Comparison of ENCODE assay signal across 9 cellular contexts in the genomic region with DNA sequence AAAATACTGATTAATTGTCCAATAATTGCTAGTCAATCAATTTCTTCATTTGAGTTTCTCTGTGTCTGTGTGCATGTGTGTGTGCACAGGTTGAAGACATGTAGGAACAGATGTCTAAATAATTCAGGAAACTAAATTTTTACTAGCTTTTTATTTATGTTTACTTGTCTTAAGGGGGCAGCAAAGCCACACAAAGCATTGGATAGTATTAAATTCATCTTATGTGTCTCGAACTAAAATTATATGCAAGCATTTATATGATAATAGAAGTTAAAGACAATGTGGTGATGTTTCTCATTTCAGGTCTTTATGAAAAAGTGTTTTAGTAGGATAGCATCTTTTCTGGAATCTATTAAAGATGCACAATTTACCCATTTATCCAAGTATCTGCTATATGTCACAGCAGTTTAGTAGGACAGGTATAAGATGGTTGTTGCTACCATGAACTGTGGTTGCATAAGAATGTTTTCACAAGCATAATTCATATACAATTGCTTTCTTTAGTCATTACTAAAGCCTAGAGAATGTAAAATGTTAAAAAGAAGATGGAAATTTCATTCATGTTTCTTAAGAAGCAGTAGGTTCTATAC.
A peak's percentile ranks its signal among the peaks of the same experiment; 100 is the strongest.
DNase-seq lines count a peak whose midpoint lies in the region; FAIRE-seq and TF ChIP-seq lines count a peak whose summit lies in the region.
"Had no signal": no experiment of that assay in that cellular context is flagged by ENCODE, and none has a peak within 500 bp of the region (broad histone marks: within the 10 kb centered on the region; RNA-seq: fewer than 3 reads in every experiment).

No MANE protein-coding gene starts in this region.

- CTCF ChIA-PET in endothelial cell of umbilical vein (lab: Charles Lee) = interaction anchor here (0.6 to 3.8 kb wide), 20 partner anchors 15 to 1769 kb away, joined by 3 to 48 read pairs (median 4); no protein-coding TSS in a partner anchor

- POLR2A ChIA-PET in endothelial cell of umbilical vein (lab: Charles Lee) = no interaction called here

- H4K20me1 ChIP-seq in OCI-LY1 (ENCODE audit: insufficient read depth, low read length) (no peaks in the 10 kb centered on the region), endothelial cell of umbilical vein (replicated peaks; ENCODE audit: control insufficient read depth, extremely low read depth, insufficient read depth, low read length) (no peaks in the 10 kb centered on the region)

- H3K4me1 ChIP-seq in OCI-LY1 (ENCODE audit: insufficient read depth, low read length, severe bottlenecking) (no peaks in the 10 kb centered on the region), endothelial cell of umbilical vein (ENCODE audit: control insufficient read depth, extremely low read depth, insufficient read depth, low read length) (peaks cover 5% of the 10 kb centered on the region)

- H3K27ac ChIP-seq in OCI-LY1 (ENCODE audit: low read depth, low read length, poor library complexity, severe bottlenecking) (no peak overlapping the region), endothelial cell of umbilical vein (ENCODE audit: insufficient read depth, low read depth, low read length) (no peak overlapping the region)

- H3K36me3 ChIP-seq in OCI-LY1 (ENCODE audit: insufficient read depth, low read length) (no peaks in the 10 kb centered on the region), endothelial cell of umbilical vein (ENCODE audit: control insufficient read depth in 2 of 2, extremely low read depth in 1 of 2, insufficient read depth in 2 of 2, low read length in 2 of 2) (no peaks in the 10 kb centered on the region)

- H2AFZ ChIP-seq in OCI-LY1 (ENCODE audit: low read length) = no peak overlapping the region
- H2AFZ ChIP-seq in endothelial cell of umbilical vein (ENCODE audit: low read depth, low read length) = no peak overlapping the region

- no peaks in the 10 kb centered on the region for H3K9me2 ChIP-seq in OCI-LY1 (ENCODE audit: low read depth, low read length)

- H3K9ac ChIP-seq in OCI-LY1 (ENCODE audit: low read length) (no peak overlapping the region), endothelial cell of umbilical vein (replicated peaks; ENCODE audit: extremely low read depth, insufficient read depth, low read length) (no peak overlapping the region)

- H3K4me2 ChIP-seq in OCI-LY1 (ENCODE audit: low read length) = no peak overlapping the region
- no peak overlapping the region for H3K4me2 ChIP-seq in endothelial cell of umbilical vein (ENCODE audit: insufficient read depth, low read length)

- no TSS peak for BruUV-seq in endothelial cell of umbilical vein (replicated peaks; lab: Mats Ljungman, UMichigan)

- H3K79me2 ChIP-seq in OCI-LY1 (ENCODE audit: insufficient read depth, low read length) (no peaks in the 10 kb centered on the region), endothelial cell of umbilical vein (ENCODE audit: control insufficient read depth, insufficient read depth, low read length) (no peaks in the 10 kb centered on the region)

- intact Hi-C loops in endothelial cell of umbilical vein (cut with micrococcal nuclease) = loop anchor here (10.0 kb wide), 1 partner anchor 458 kb away; no protein-coding TSS in a partner anchor

- TF ChIP-seq POLR2A in endothelial cell of umbilical vein (IDR thresholded peaks at IDR 0.05; ENCODE audit: low read depth, low read length) = no peak

- dilution Hi-C loops in endothelial cell of umbilical vein (cut with MboI; ENCODE audit: extremely low pct_ligation_motif_present, low sequenced_read_pairs) = no loop called here

- TF ChIP-seq CTCF in OCI-LY1 (IDR thresholded peaks at IDR 0.05; ENCODE audit: low read length) (peak; percentile 58), endothelial cell of umbilical vein (IDR thresholded peaks at IDR 0.05; ENCODE audit: extremely low read depth in 1 of 2, insufficient read depth in 1 of 2, low read depth in 1 of 2, low read length in 2 of 2) (peak in 1 of 2 donors; percentile 21)

- H3K27me3 ChIP-seq in OCI-LY1 (ENCODE audit: insufficient read depth, low read length) = no peaks in the 10 kb centered on the region
- H3K27me3 ChIP-seq in endothelial cell of umbilical vein (ENCODE audit: control insufficient read depth in 2 of 2, insufficient read depth in 2 of 2, low read length in 2 of 2) = no peaks in the 10 kb centered on the region

- H3K9me1 ChIP-seq in endothelial cell of umbilical vein (replicated peaks; ENCODE audit: control insufficient read depth, extremely low read depth, insufficient read depth, low read length) = no peaks in the 10 kb centered on the region

- no peaks in the 10 kb centered on the region for H3K9me3 ChIP-seq in OCI-LY1 (ENCODE audit: low read length)
- no peaks in the 10 kb centered on the region for H3K9me3 ChIP-seq in endothelial cell of umbilical vein (replicated peaks; ENCODE audit: control insufficient read depth, insufficient read depth, low read length)

- H3K4me3 ChIP-seq in OCI-LY1 (ENCODE audit: low read depth, low read length, poor library complexity, severe bottlenecking) = no peak overlapping the region
- H3K4me3 ChIP-seq in endothelial cell of umbilical vein (replicated peaks in 1 of 3; ENCODE audit: insufficient read depth in 1 of 3, low read depth in 1 of 3, low read length in 3 of 3) = no peak overlapping the region

- no peak for FAIRE-seq in endothelial cell of umbilical vein (lab: Jason Lieb, UNC)
- FAIRE-seq: small intestine had no signal

- no peaks in the 10 kb centered on the region for H3F3A ChIP-seq in OCI-LY1 (ENCODE audit: insufficient read depth, low read length)

- DNase-seq in NCI-H2107 treated with DMSO at 0.1 percent for 48 hours (lab: John Stamatoyannopoulos, UW; ENCODE audit: unreplicated experiment) (peak; percentile 8), NCI-H2107 (lab: John Stamatoyannopoulos, UW) (no peak), endothelial cell of umbilical vein (ENCODE audit: low read depth, low spot score) (peak; percentile 59), renal cortical epithelial cell (ENCODE audit: low read depth) (peak; percentile 21), NOMO-1 treated with dmso at 0.1 percent for 144 hours (lab: John Stamatoyannopoulos, UW; ENCODE audit: unreplicated experiment) (no peak)
- DNase-seq in activated CD4-positive, alpha-beta T cell treated with anti-CD3 and anti-CD28 coated beads for 48 hours = no peak
- DNase-seq in stimulated activated naive CD4-positive, alpha-beta T cell treated with Interleukin-2 at 50 U/mL for 16 hours (lab: John Stamatoyannopoulos, UW) = no peak
- DNase-seq: small intestine had no signal

TF ChIP-seq in endothelial cell of umbilical vein, 7 proteins besides CTCF, POLR2A, EP300 and RAD21:
- TF ChIP-seq JUN (IDR thresholded peaks at IDR 0.05; ENCODE audit: borderline replicate concordance, insufficient read depth, insufficient read length, low read depth) (no peak), EZH2 (IDR thresholded peaks at IDR 0.05; ENCODE audit: borderline replicate concordance, low read depth, low read length, severe bottlenecking) (no peak), FOS (IDR thresholded peaks at IDR 0.05; ENCODE audit: borderline replicate concordance, insufficient read depth, low read length) (no peak), GATA2 (IDR thresholded peaks at IDR 0.05; ENCODE audit: insufficient read depth, insufficient read length, low read depth, low read length) (no peak), MYC (IDR thresholded peaks at IDR 0.05; ENCODE audit: low read depth, low read length) (no peak), POLR2AphosphoS5 (IDR thresholded peaks at IDR 0.05; ENCODE audit: insufficient read depth, low read depth, low read length) (no peak)
- TF ChIP-seq, protein P1, sequence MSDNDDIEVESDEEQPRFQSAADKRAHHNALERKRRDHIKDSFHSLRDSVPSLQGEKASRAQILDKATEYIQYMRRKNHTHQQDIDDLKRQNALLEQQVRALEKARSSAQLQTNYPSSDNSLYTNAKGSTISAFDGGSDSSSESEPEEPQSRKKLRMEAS (IDR thresholded peaks at IDR 0.05; ENCODE audit: insufficient read depth, insufficient read length) = no peak

Comparison
In these comparisons a context has a peak if more than half of its experiments do, and no peak if none do; other contexts are left out.
1. DNase-seq: peak in NCI-H2107 treated with DMSO at 0.1 percent for 48 hours (single experiment), endothelial cell of umbilical vein (single experiment) and renal cortical epithelial cell (single experiment); none in NCI-H2107 (single experiment), NOMO-1 treated with dmso at 0.1 percent for 144 hours (single experiment), activated CD4-positive, alpha-beta T cell treated with anti-CD3 and anti-CD28 coated beads for 48 hours (single experiment) and stimulated activated naive CD4-positive, alpha-beta T cell treated with Interleukin-2 at 50 U/mL for 16 hours (single experiment).